Comparison of ENCODE assay signal across 24 cellular contexts in genomic region chr2:171625013-171625412, GRCh38.
"Had no signal": no experiment of that assay in that cellular context is flagged by ENCODE, and none has a peak within 500 bp of the region (broad histone marks: within the 10 kb centered on the region; RNA-seq: fewer than 3 reads in every experiment).

No MANE protein-coding gene starts in this region.

- H3K9me3 ChIP-seq: colonic mucosa, esophagus muscularis mucosa, gastrocnemius medialis had no signal

- DNase-seq: colonic mucosa; cortex of kidney; dermis blood vessel endothelial cell; dorsolateral prefrontal cortex; effector CD4-positive, alpha-beta T cell; effector CD8-positive, alpha-beta T cell; effector memory CD4-positive, alpha-beta T cell; effector memory CD8-positive, alpha-beta T cell; endodermal cell; erythroblast; esophagus squamous epithelium; foreskin fibroblast; foreskin keratinocyte; foreskin melanocyte; gastrocnemius medialis; glutamatergic neuron; head of caudate nucleus; heart left ventricle; heart right ventricle had no signal

- H3K4me3 ChIP-seq: colonic mucosa, coronary artery, dorsolateral prefrontal cortex, esophagus muscularis mucosa, esophagus squamous epithelium, gastrocnemius medialis, gastroesophageal sphincter, heart left ventricle, heart right ventricle had no signal

- H3K36me3 ChIP-seq: colonic mucosa, esophagus muscularis mucosa, esophagus squamous epithelium, gastrocnemius medialis, gastroesophageal sphincter, heart left ventricle, heart right ventricle had no signal

- H3K27me3 ChIP-seq: colonic mucosa, dorsolateral prefrontal cortex, esophagus muscularis mucosa, gastrocnemius medialis, heart left ventricle had no signal

- ATAC-seq: effector memory CD8-positive, alpha-beta T cell; esophagus mucosa; foreskin keratinocyte; gastrocnemius medialis; gastroesophageal sphincter; heart left ventricle; heart right ventricle had no signal

- H3K4me1 ChIP-seq: colonic mucosa, esophagus squamous epithelium, foreskin keratinocyte, gastrocnemius medialis, gastroesophageal sphincter, heart left ventricle, heart right ventricle had no signal

- H3K27ac ChIP-seq: colonic mucosa, coronary artery, dorsolateral prefrontal cortex, epithelial cell of prostate, esophagus muscularis mucosa, esophagus squamous epithelium, foreskin keratinocyte, gastrocnemius medialis, gastroesophageal sphincter, heart left ventricle, heart right ventricle had no signal
